In the genomic region with DNA sequence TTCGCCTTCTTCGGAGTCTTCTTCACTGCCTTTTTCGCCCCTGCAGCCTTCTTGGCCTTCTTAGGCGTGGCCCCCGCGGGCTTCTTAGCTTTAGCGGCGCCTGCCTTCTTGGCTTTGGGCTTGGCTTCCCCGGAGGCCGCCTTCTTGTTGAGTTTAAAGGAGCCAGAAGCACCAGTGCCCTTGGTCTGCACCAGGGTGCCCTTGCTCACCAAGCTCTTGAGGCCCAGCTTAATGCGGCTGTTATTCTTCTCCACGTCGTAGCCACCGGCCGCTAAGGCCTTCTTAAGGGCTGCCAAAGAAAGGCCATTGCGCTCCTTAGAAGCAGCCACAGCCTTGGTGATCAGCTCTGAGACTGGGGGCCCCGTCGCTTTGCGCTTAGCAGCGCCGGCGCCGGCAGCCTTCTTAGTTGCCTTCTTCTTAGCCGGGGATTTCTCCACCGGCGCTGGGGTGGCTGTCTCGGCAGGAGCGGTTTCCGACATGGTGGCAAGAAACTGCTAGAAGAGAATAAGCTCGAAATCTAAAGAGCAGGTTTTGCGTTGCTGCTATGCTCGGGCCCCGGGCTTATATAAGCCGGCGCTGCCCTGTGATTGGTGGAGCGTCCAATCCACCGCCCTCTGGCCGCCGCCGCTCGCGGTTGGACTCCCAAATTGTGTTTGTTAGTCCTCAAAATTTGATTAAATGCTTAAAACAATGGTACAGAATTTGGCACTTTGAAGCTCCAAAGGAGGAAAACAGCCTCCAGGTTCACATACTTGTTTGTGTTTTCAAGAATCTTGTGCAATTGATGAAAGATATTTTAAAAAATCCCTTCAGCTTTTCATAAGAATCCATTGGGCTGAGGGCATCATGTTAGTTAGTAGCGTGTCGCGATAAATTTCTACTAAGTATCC, we compare ENCODE assay signal across 8 cellular contexts. TPM values are rescaled to one million over a fixed set of nuclear protein-coding genes. Genes with fewer than 3 reads are reported as not detected.
DNase-seq lines count a peak whose midpoint lies in the region; ATAC-seq, FAIRE-seq and TF ChIP-seq lines count a peak whose summit lies in the region.
"Had no signal": no experiment of that assay in that cellular context is flagged by ENCODE, and none has a peak within 500 bp of the region (broad histone marks: within the 10 kb centered on the region; RNA-seq: fewer than 3 reads in every experiment).

No MANE protein-coding gene starts in this region.

- no peaks in the 10 kb centered on the region for H3K9me3 ChIP-seq in HUES48 (ENCODE audit: control insufficient read depth, insufficient read depth, low read length)
- H3K9me3 ChIP-seq in ovary: no peaks in the 10 kb centered on the region

- ATAC-seq in GM18867 (IDR thresholded peaks at IDR 0.05; ENCODE audit: unreplicated experiment) (peak; percentile 30), HG02973 (IDR thresholded peaks at IDR 0.05; ENCODE audit: unreplicated experiment) (no peak)

- H3K9ac ChIP-seq in HUES48 (ENCODE audit: low read depth, low read length): peak overlapping the region; percentile 100

- TF ChIP-seq EP300 in ovary (IDR thresholded peaks at IDR 0.05): no peak

- no peak for FAIRE-seq in RCC 7860 (lab: Jason Lieb, UNC)

- peak overlapping the region; percentile 68 for H3K4me3 ChIP-seq in HUES48 (ENCODE audit: low read depth, low read length)
- H3K4me3 ChIP-seq in ovary: peak overlapping the region; percentile 17

- H3K4me1 ChIP-seq in HUES48 (ENCODE audit: control insufficient read depth, insufficient read depth, low read length) (peaks cover 29% of the 10 kb centered on the region), ovary (ENCODE audit: insufficient read depth) (peaks cover 14% of the 10 kb centered on the region)

- H3K36me3 ChIP-seq in HUES48 (ENCODE audit: control insufficient read depth, insufficient read depth, low read length): no peaks in the 10 kb centered on the region
- H3K36me3 ChIP-seq in ovary: no peaks in the 10 kb centered on the region

- H3K27ac ChIP-seq in HUES48 (ENCODE audit: low read depth, low read length) (peak overlapping the region; percentile 98), ovary (no peak overlapping the region)

- WGBS in ovary, 3 donors: 2 to 3% (median 2%) methylated on average over 45 of the region's 45 CpGs

- TF ChIP-seq CTCF in ovary (IDR thresholded peaks at IDR 0.05): no peak

- peak; percentile 72 for DNase-seq in RCC 7860 (ENCODE audit: low spot score)
- DNase-seq in activated gamma-delta T cell (lab: John Stamatoyannopoulos, UW): peak; percentile 36
- peak; percentile 66 for DNase-seq in glomerular visceral epithelial cell (ENCODE audit: extremely low spot score)
- DNase-seq in ovary: peak in 1 of 5 donors; percentile 22

- no peaks in the 10 kb centered on the region for H3K27me3 ChIP-seq in HUES48 (ENCODE audit: control insufficient read depth, insufficient read depth, low read length)
- no peaks in the 10 kb centered on the region for H3K27me3 ChIP-seq in ovary

- intact Hi-C loops in ovary (cut with DNase I): no loop called here

- TF ChIP-seq POLR2A in ovary (IDR thresholded peaks at IDR 0.05): no peak

RNA-seq across cellular contexts. Expression of a gene that starts 44.9 kb away (rescaled TPM):
- total RNA-seq in ovary: not detected
- not detected for polyA plus RNA-seq in ovary
- total RNA-seq: pulmonary artery endothelial cell had no signal
